Comparison of ENCODE assay signal across 5 cellular contexts in genomic region chr2:240539101-240539500, GRCh38. TPM values are rescaled to one million over a fixed set of nuclear protein-coding genes. Genes with fewer than 3 reads are reported as not detected.
DNase-seq lines count a peak whose midpoint lies in the region; TF ChIP-seq lines count a peak whose summit lies in the region.
"Not testable (repeated sequence)": the region's sequence is repeated elsewhere in the genome, so short reads cannot be mapped to it uniquely, and the experiment has no call there.

No MANE protein-coding gene starts in this region.

- H3K27me3 ChIP-seq in endodermal cell (ENCODE audit: control insufficient read depth, insufficient read depth, low read length, poor library complexity, severe bottlenecking); right atrium auricular region; spleen (replicated peaks in 1 of 7): not testable (repeated sequence)

- H3K9me3 ChIP-seq in endodermal cell (ENCODE audit: control insufficient read depth, low read length), result peaks cover 35% of the 10 kb centered on the region
- H3K9me3 ChIP-seq in right atrium auricular region, spleen: not testable (repeated sequence)

- 95 to 96% methylated on average over 16 to 17 of the region's 17 CpGs for WGBS in endodermal cell (ENCODE audit: insufficient coverage in 1 of 2, insufficient read length in 1 of 2), 2 experiments
- 96 to 98% (median 97%) methylated on average over 17 of the region's 17 CpGs for WGBS in spleen, 5 donors

- DNase-seq in activated CD8-positive, alpha-beta memory T cell treated with anti-CD3 and anti-CD28 coated beads, Interleukin-2, amount 50 U/mL, for 48 hours, result peak; percentile 30
- DNase-seq in endodermal cell (peak; percentile 22), right atrium auricular region (ENCODE audit: low spot score) (peak; percentile 16), posterior vena cava (ENCODE audit: low spot score) (peak; percentile 45), spleen (peak; percentile 51)

- H3K36me3 ChIP-seq in endodermal cell (ENCODE audit: control insufficient read depth, insufficient read depth, low read length), result peaks cover 23% of the 10 kb centered on the region
- not testable (repeated sequence) for H3K36me3 ChIP-seq in right atrium auricular region
- peaks cover 0 to 78% (median 23%) of the 10 kb centered on the region in 6 donors for H3K36me3 ChIP-seq in spleen

- not testable (repeated sequence) for H3K4me3 ChIP-seq in endodermal cell (ENCODE audit: low read length); right atrium auricular region; spleen

- H3K27ac Mint-ChIP-seq in endodermal cell, result not testable (repeated sequence)

- not testable (repeated sequence) for H3K4me3 Mint-ChIP-seq in endodermal cell

- TF ChIP-seq POLR2A in spleen (IDR thresholded peaks at IDR 0.05), result not testable (repeated sequence)

- peaks cover 59% of the 10 kb centered on the region for H3K36me3 Mint-ChIP-seq in endodermal cell (ENCODE audit: low read depth)

- intact Hi-C loops in posterior vena cava (cut with DNase I); spleen (cut with DNase I; ENCODE audit: low total_unique reads): not testable (repeated sequence)

- not testable (repeated sequence) for TF ChIP-seq CTCF in endodermal cell (conservative IDR thresholded peaks at IDR 0.05); right atrium auricular region (IDR thresholded peaks at IDR 0.05); spleen (IDR thresholded peaks at IDR 0.05 in 8 of 11, conservative IDR thresholded peaks at IDR 0.05 in 3 of 11)

- H3K27ac ChIP-seq in endodermal cell (ENCODE audit: low read depth, low read length); right atrium auricular region; spleen: not testable (repeated sequence)

- H3K9me3 Mint-ChIP-seq in endodermal cell, result peaks cover 47% of the 10 kb centered on the region

- H3K9ac ChIP-seq in endodermal cell (ENCODE audit: extremely low read depth, low read length, poor library complexity, severe bottlenecking), result not testable (repeated sequence)

- H3K4me1 Mint-ChIP-seq in endodermal cell, result peaks cover 11% of the 10 kb centered on the region

- H3K4me1 ChIP-seq in endodermal cell (ENCODE audit: control insufficient read depth, insufficient read depth, low read length); right atrium auricular region; spleen: not testable (repeated sequence)

- H3K27me3 Mint-ChIP-seq in endodermal cell (ENCODE audit: insufficient read depth), result not testable (repeated sequence)

RNA-seq across cellular contexts. Expression of gene ANKMY1, which starts 18.7 kb away (rescaled TPM):
- total RNA-seq in endodermal cell (10 to 100 TPM in 1 of 2 donors, 1 to 10 TPM in 1; 7.4 to 13.3 TPM), right atrium auricular region (1 to 10 TPM; 3.7 to 7.9 TPM), posterior vena cava (10 to 100 TPM in 1 of 2 donors, 1 to 10 TPM in 1; 7.1 to 12.9 TPM), spleen (10 to 100 TPM; 26.5 to 45.5 (median 30.1) TPM)
- 6.2 TPM for polyA plus RNA-seq in endodermal cell (2013, experiment 1 of 2)
- polyA plus RNA-seq in endodermal cell (2013, experiment 2 of 2), result 4.8 TPM
- 10 to 100 TPM in 1 of 3 donors, 1 to 10 TPM in 2; 7.6 to 11.4 (median 8.1) TPM for polyA plus RNA-seq in spleen

RNA-seq across cellular contexts. Expression of gene DUSP28, which starts 21.1 kb away (rescaled TPM):
- total RNA-seq in endodermal cell (1 to 10 TPM; 1.4 to 2.8 TPM), right atrium auricular region (10 to 100 TPM; 12.0 to 17.5 TPM), posterior vena cava (1 to 10 TPM; 2.0 to 2.3 TPM), spleen (10 to 100 TPM in 1 of 7 donors, 1 to 10 TPM in 6; 5.9 to 13.6 (median 7.1) TPM)
- polyA plus RNA-seq in endodermal cell (2013, experiment 1 of 2), result 8.9 TPM
- 6.1 TPM for polyA plus RNA-seq in endodermal cell (2013, experiment 2 of 2)
- 1 to 10 TPM; 6.5 to 9.0 (median 7.9) TPM for polyA plus RNA-seq in spleen

RNA-seq across cellular contexts. Expression of gene RNPEPL1, which starts 29.2 kb away (rescaled TPM):
- 10 to 100 TPM; 38.4 to 52.4 TPM for total RNA-seq in endodermal cell
- 18.2 TPM for polyA plus RNA-seq in endodermal cell (2013, experiment 1 of 2)
- polyA plus RNA-seq in endodermal cell (2013, experiment 2 of 2), result 18.1 TPM
- total RNA-seq in right atrium auricular region, result 10 to 100 TPM; 62.0 to 76.3 TPM
- total RNA-seq in posterior vena cava, result 10 to 100 TPM; 47.1 to 49.3 TPM
- 100 to 1,000 TPM in 2 of 7 donors, 10 to 100 TPM in 5; 57.2 to 116 (median 73.0) TPM for total RNA-seq in spleen
- polyA plus RNA-seq in spleen, result 100 to 1,000 TPM in 2 of 3 donors, 10 to 100 TPM in 1; 79.8 to 165 (median 107) TPM

RNA-seq across cellular contexts. Expression of gene CAPN10, which starts 47.4 kb away (rescaled TPM):
- total RNA-seq in endodermal cell (10 to 100 TPM; 58.9 to 61.9 TPM), right atrium auricular region (10 to 100 TPM; 14.1 to 14.6 TPM), posterior vena cava (10 to 100 TPM; 18.6 to 22.6 TPM), spleen (10 to 100 TPM; 43.0 to 82.6 (median 59.4) TPM)
- polyA plus RNA-seq in endodermal cell (2013, experiment 1 of 2), result 43.3 TPM
- polyA plus RNA-seq in endodermal cell (2013, experiment 2 of 2), result 41.5 TPM
- polyA plus RNA-seq in spleen, result 10 to 100 TPM; 34.7 to 83.1 (median 66.1) TPM
